Comparison of ENCODE assay signal across 8 cellular contexts in genomic region chr3:128226794-128227399, GRCh38.
A peak's percentile ranks its signal among the peaks of the same experiment; 100 is the strongest.
DNase-seq lines count a peak whose midpoint lies in the region; ATAC-seq, FAIRE-seq and TF ChIP-seq lines count a peak whose summit lies in the region.

No MANE protein-coding gene starts in this region.

- BruUV-seq in endothelial cell of umbilical vein (replicated peaks; lab: Mats Ljungman, UMichigan) = no TSS peak

- no peaks in the 10 kb centered on the region for H3K27me3 ChIP-seq in CD4-positive, CD25-positive, alpha-beta regulatory T cell (ENCODE audit: control insufficient read depth, insufficient read depth, low read length)
- H3K27me3 ChIP-seq in endothelial cell of umbilical vein (ENCODE audit: control insufficient read depth in 2 of 2, insufficient read depth in 2 of 2, low read length in 2 of 2) = no peaks in the 10 kb centered on the region

- no peak for ATAC-seq in CD4-positive, CD25-positive, alpha-beta regulatory T cell (ENCODE audit: low read depth in 2 of 2)
- ATAC-seq in GM21619 (IDR thresholded peaks at IDR 0.05; ENCODE audit: unreplicated experiment) = no peak
- ATAC-seq in HG03097 (IDR thresholded peaks at IDR 0.05; ENCODE audit: low FRiP score, unreplicated experiment) = no peak
- no peak for ATAC-seq in HG03108 (IDR thresholded peaks at IDR 0.05; ENCODE audit: unreplicated experiment)

- H3K9ac ChIP-seq in endothelial cell of umbilical vein (replicated peaks; ENCODE audit: extremely low read depth, insufficient read depth, low read length) = no peak overlapping the region

- peaks cover 13 to 16% of the 10 kb centered on the region in 2 experiments for H3K9me3 ChIP-seq in CD4-positive, CD25-positive, alpha-beta regulatory T cell (ENCODE audit: control insufficient read depth in 2 of 2, low read length in 2 of 2)
- H3K9me3 ChIP-seq in HEK293 (ENCODE audit: control insufficient read depth, insufficient read depth, low read depth, low read length) (no peaks in the 10 kb centered on the region), endothelial cell of umbilical vein (replicated peaks; ENCODE audit: control insufficient read depth, insufficient read depth, low read length) (no peaks in the 10 kb centered on the region)

- TF ChIP-seq CTCF in HEK293 (tag by site-specific recombination; IDR thresholded peaks at IDR 0.05) (peak; percentile 41; the same call in 1 of the 2 replicates), WI38 (IDR thresholded peaks at IDR 0.05; ENCODE audit: low read depth, low read length) (peak; percentile 56), endothelial cell of umbilical vein (IDR thresholded peaks at IDR 0.05; ENCODE audit: extremely low read depth in 1 of 2, insufficient read depth in 1 of 2, low read depth in 1 of 2, low read length in 2 of 2) (peak; percentile 89 to 98), nephron (IDR thresholded peaks at IDR 0.05; ENCODE audit: unreplicated experiment in 3 of 3) (peak; percentile 57 to 66 (median 60))

- H3K27ac Mint-ChIP-seq in CD4-positive, CD25-positive, alpha-beta regulatory T cell = peak overlapping the region in 1 of 3 donors; percentile 44
- peak overlapping the region; percentile 53 to 99 (median 97) for H3K27ac Mint-ChIP-seq in nephron

- intact Hi-C loops in endothelial cell of umbilical vein (cut with micrococcal nuclease) = loop anchor here (1.0 to 5.0 kb wide), 6 partner anchors 95 to 381 kb away; no protein-coding TSS in a partner anchor

- H3K27me3 Mint-ChIP-seq in CD4-positive, CD25-positive, alpha-beta regulatory T cell = no peaks in the 10 kb centered on the region
- H3K27me3 Mint-ChIP-seq in nephron (ENCODE audit: low read depth) = no peaks in the 10 kb centered on the region

- H3K4me3 ChIP-seq in CD4-positive, CD25-positive, alpha-beta regulatory T cell (ENCODE audit: low read depth, low read length) = no peak overlapping the region
- no peak overlapping the region for H3K4me3 ChIP-seq in HEK293 (ENCODE audit: low read depth, low read length)
- no peak overlapping the region for H3K4me3 ChIP-seq in WI38 (ENCODE audit: low read depth, low read length)
- no peak overlapping the region for H3K4me3 ChIP-seq in endothelial cell of umbilical vein (replicated peaks in 1 of 3; ENCODE audit: insufficient read depth in 1 of 3, low read depth in 1 of 3, low read length in 3 of 3)

- H3K27ac ChIP-seq in CD4-positive, CD25-positive, alpha-beta regulatory T cell (ENCODE audit: insufficient read depth, low read length, poor library complexity, severe bottlenecking) = no peak overlapping the region
- H3K27ac ChIP-seq in HEK293 (ENCODE audit: extremely low read depth, low read depth, low read length) = no peak overlapping the region
- H3K27ac ChIP-seq in endothelial cell of umbilical vein (ENCODE audit: insufficient read depth, low read depth, low read length) = no peak overlapping the region

- DNase-seq in CD4-positive, CD25-positive, alpha-beta regulatory T cell = peak in 2 of 3 donors; percentile 19 to 23
- DNase-seq in endothelial cell of umbilical vein (ENCODE audit: low read depth, low spot score) = peak; percentile 59

- H3K4me2 ChIP-seq in endothelial cell of umbilical vein (ENCODE audit: insufficient read depth, low read length) = no peak overlapping the region

- CTCF ChIA-PET in HEK293 (lab: Yijun Ruan, JAX) (interaction anchor here (0.6 to 3.3 kb wide), 23 partner anchors 8 to 382 kb away, joined by 3 to 28 read pairs (median 3); no protein-coding TSS in a partner anchor), endothelial cell of umbilical vein (lab: Charles Lee) (interaction anchor here (0.7 to 5.2 kb wide), 34 partner anchors 9 to 381 kb away, joined by 3 to 76 read pairs (median 4); no protein-coding TSS in a partner anchor)

- no peaks in the 10 kb centered on the region for H3K9me1 ChIP-seq in endothelial cell of umbilical vein (replicated peaks; ENCODE audit: control insufficient read depth, extremely low read depth, insufficient read depth, low read length)

- dilution Hi-C loops in endothelial cell of umbilical vein (cut with MboI; ENCODE audit: extremely low pct_ligation_motif_present, low sequenced_read_pairs) = no loop called here

- H3K9me3 Mint-ChIP-seq in CD4-positive, CD25-positive, alpha-beta regulatory T cell = peaks cover 0 to 9% (median 2%) of the 10 kb centered on the region in 7 donors
- H3K9me3 Mint-ChIP-seq in nephron = peaks cover 2% of the 10 kb centered on the region

- FAIRE-seq in endothelial cell of umbilical vein (lab: Jason Lieb, UNC) = peak; percentile 77

- no peak overlapping the region for H2AFZ ChIP-seq in endothelial cell of umbilical vein (ENCODE audit: low read depth, low read length)

- H3K36me3 Mint-ChIP-seq in CD4-positive, CD25-positive, alpha-beta regulatory T cell = peaks cover 17% of the 10 kb centered on the region
- H3K36me3 Mint-ChIP-seq in nephron (ENCODE audit: low read depth) = peaks cover 6% of the 10 kb centered on the region

- H4K20me1 ChIP-seq in endothelial cell of umbilical vein (replicated peaks; ENCODE audit: control insufficient read depth, extremely low read depth, insufficient read depth, low read length) = no peaks in the 10 kb centered on the region

- TF ChIP-seq POLR2A in endothelial cell of umbilical vein (IDR thresholded peaks at IDR 0.05; ENCODE audit: low read depth, low read length) = no peak

- H3K4me1 Mint-ChIP-seq in CD4-positive, CD25-positive, alpha-beta regulatory T cell = peaks cover 0 to 19% (median 9%) of the 10 kb centered on the region in 4 donors
- H3K4me1 Mint-ChIP-seq in nephron = peaks cover 63% of the 10 kb centered on the region

- H3K36me3 ChIP-seq in CD4-positive, CD25-positive, alpha-beta regulatory T cell (ENCODE audit: control insufficient read depth, insufficient read depth, low read length) = no peaks in the 10 kb centered on the region
- H3K36me3 ChIP-seq in HEK293 (ENCODE audit: control insufficient read depth in 2 of 2, insufficient read depth in 1 of 2, low read length in 2 of 2) = no peaks in the 10 kb centered on the region
- no peaks in the 10 kb centered on the region for H3K36me3 ChIP-seq in endothelial cell of umbilical vein (ENCODE audit: control insufficient read depth in 2 of 2, extremely low read depth in 1 of 2, insufficient read depth in 2 of 2, low read length in 2 of 2)

- no peaks in the 10 kb centered on the region for H3K79me2 ChIP-seq in endothelial cell of umbilical vein (ENCODE audit: control insufficient read depth, insufficient read depth, low read length)

- no peak overlapping the region for H3K4me3 Mint-ChIP-seq in CD4-positive, CD25-positive, alpha-beta regulatory T cell
- peak overlapping the region in 1 of 3 experiments; percentile 16 for H3K4me3 Mint-ChIP-seq in nephron

- no peaks in the 10 kb centered on the region for H3K4me1 ChIP-seq in CD4-positive, CD25-positive, alpha-beta regulatory T cell (ENCODE audit: control insufficient read depth, insufficient read depth, low read length, poor library complexity, severe bottlenecking)
- H3K4me1 ChIP-seq in HEK293 (ENCODE audit: control insufficient read depth, insufficient read depth, low read length) (no peaks in the 10 kb centered on the region), endothelial cell of umbilical vein (ENCODE audit: control insufficient read depth, extremely low read depth, insufficient read depth, low read length) (no peaks in the 10 kb centered on the region)

- POLR2A ChIA-PET in HEK293 (lab: Yijun Ruan, JAX) = no interaction called here
- POLR2A ChIA-PET in endothelial cell of umbilical vein (lab: Charles Lee) = no interaction called here

TF ChIP-seq in HEK293, 187 proteins besides CTCF, POLR2A, EP300 and RAD21 (continues in another document):
- TF ChIP-seq ZEB2 (tag by site-specific recombination; IDR thresholded peaks at IDR 0.05) = no peak
- no peak for TF ChIP-seq ZNF223 (tag by site-specific recombination; IDR thresholded peaks at IDR 0.05)
- TF ChIP-seq YY1 (tag by site-specific recombination; IDR thresholded peaks at IDR 0.05) = no peak
- TF ChIP-seq ZNF391 (tag by site-specific recombination; IDR thresholded peaks at IDR 0.05; ENCODE audit: borderline replicate concordance, low read depth) = no peak
- 0 out of 2 replicates have a peak, but pooled peaks have one; percentile 38 for TF ChIP-seq ZNF2 (tag by site-specific recombination; IDR thresholded peaks at IDR 0.05)

TF ChIP-seq in endothelial cell of umbilical vein, 7 proteins besides CTCF, POLR2A, EP300 and RAD21:
- TF ChIP-seq EZH2 (IDR thresholded peaks at IDR 0.05; ENCODE audit: borderline replicate concordance, low read depth, low read length, severe bottlenecking) = no peak
- TF ChIP-seq GATA2 (IDR thresholded peaks at IDR 0.05; ENCODE audit: insufficient read depth, insufficient read length, low read depth, low read length) = no peak
- no peak for TF ChIP-seq MYC (IDR thresholded peaks at IDR 0.05; ENCODE audit: low read depth, low read length)
- no peak for TF ChIP-seq FOS (IDR thresholded peaks at IDR 0.05; ENCODE audit: borderline replicate concordance, insufficient read depth, low read length)
- no peak for TF ChIP-seq JUN (IDR thresholded peaks at IDR 0.05; ENCODE audit: borderline replicate concordance, insufficient read depth, insufficient read length, low read depth)
- no peak for TF ChIP-seq MAX (IDR thresholded peaks at IDR 0.05; ENCODE audit: insufficient read depth, insufficient read length)
- no peak for TF ChIP-seq POLR2AphosphoS5 (IDR thresholded peaks at IDR 0.05; ENCODE audit: insufficient read depth, low read depth, low read length)

Comparison
In these comparisons a context has a peak if more than half of its experiments do, and no peak if none do; other contexts are left out.
1. CTCF ChIP-seq: peak in every context shown above with its lines; median percentile 94 in endothelial cell of umbilical vein; 60 in nephron; 56 in WI38; 41 in HEK293.